21 cellular contexts compared by ENCODE assay signal in the genomic region with DNA sequence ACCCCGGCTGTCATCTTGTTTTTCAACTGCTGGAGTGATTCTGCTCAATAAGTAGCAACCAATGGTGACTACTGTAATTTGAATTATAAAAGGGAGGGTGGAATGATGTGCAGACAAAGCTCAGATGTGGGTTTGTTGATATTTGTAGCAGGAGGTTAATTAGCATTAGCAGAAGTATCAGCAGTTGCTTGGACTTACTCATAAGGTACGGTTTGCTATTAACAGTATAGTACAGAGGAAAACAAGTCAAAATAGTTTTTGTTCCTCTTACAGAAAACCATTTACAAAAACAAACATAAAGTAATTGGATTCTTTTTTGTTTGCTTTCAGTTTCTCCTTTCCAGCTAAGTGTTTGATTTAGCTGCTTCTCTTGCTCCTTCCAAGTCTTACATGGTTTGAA.
"Had no signal": no experiment of that assay in that cellular context is flagged by ENCODE, and none has a peak within 500 bp of the region (broad histone marks: within the 10 kb centered on the region; RNA-seq: fewer than 3 reads in every experiment).

No MANE protein-coding gene starts in this region.

- DNase-seq: activated CD4-positive, alpha-beta T cell treated with anti-CD3 and anti-CD28 coated beads, Interleukin-2, amount 10 ng/mL, durations not matched to agents 24 days and 14 days; activated CD4-positive, CD25-positive, alpha-beta regulatory T cell; activated CD8-positive, alpha-beta T cell treated with anti-CD3 and anti-CD28 coated beads for 36 hours; activated naive CD4-positive, alpha-beta T cell treated with Interleukin-2 at 50 U/mL for 16 hours; activated naive CD8-positive, alpha-beta T cell treated with anti-CD3 and anti-CD28 coated beads, Interleukin-2, amount 10 ng/mL, durations not matched to agents 7 days and 5 days; activated T-cell treated with anti-CD3 and anti-CD28 coated beads, Interleukin-2, amount 50 U/mL, for 1 hour; body of pancreas; dermis blood vessel endothelial cell; effector memory CD8-positive, alpha-beta T cell; foreskin fibroblast; mesenchymal stem cell; naive thymus-derived CD4-positive, alpha-beta T cell; pancreas; right lobe of liver; small intestine; stimulated activated CD4-positive, alpha-beta T cell treated with anti-CD3 and anti-CD28 coated beads, Interleukin-4, amount 100 ng/mL, for 24 hours; testis; upper lobe of right lung had no signal

- H3K27ac ChIP-seq: body of pancreas, epithelial cell of prostate, neutrophil, pancreas, right lobe of liver, testis, upper lobe of right lung had no signal

- H3K4me1 ChIP-seq: body of pancreas, pancreas, right lobe of liver, testis had no signal

- H3K4me3 ChIP-seq: body of pancreas, pancreas, right lobe of liver, testis, upper lobe of right lung had no signal

- ATAC-seq: activated CD8-positive, alpha-beta T cell treated with anti-CD3 and anti-CD28 coated beads for 36 hours; body of pancreas; effector memory CD8-positive, alpha-beta T cell; naive thymus-derived CD4-positive, alpha-beta T cell; pancreas; right lobe of liver; stimulated activated memory B cell treated with anti-CD40 and anti-IgM and Interleukin-4, amounts not matched to agents 10 μg/mL and 1 μg/mL and 100 μg/mL, for 72 hours; upper lobe of right lung had no signal

- H3K36me3 ChIP-seq: neutrophil, pancreas, right lobe of liver, upper lobe of right lung had no signal

- H3K27me3 ChIP-seq: body of pancreas, neutrophil, pancreas, right lobe of liver, testis, upper lobe of right lung had no signal

- H3K9me3 ChIP-seq: body of pancreas, neutrophil, pancreas, right lobe of liver, testis, upper lobe of right lung had no signal
